Comparison of ENCODE assay signal across 2 cellular contexts in genomic region chr1:43005460-43006351, GRCh38.
A peak's percentile ranks its signal among the peaks of the same experiment; 100 is the strongest.
TF ChIP-seq lines count a peak whose summit lies in the region.

No MANE protein-coding gene starts in this region.

TF ChIP-seq in HCT116, 20 proteins besides CTCF, POLR2A, EP300 and RAD21 (continued from another document):
- no peak for TF ChIP-seq EGR1 (IDR thresholded peaks at IDR 0.05; ENCODE audit: low read depth)
- TF ChIP-seq CBX3 (IDR thresholded peaks at IDR 0.05; ENCODE audit: low read depth), result no peak
- TF ChIP-seq SIN3A (IDR thresholded peaks at IDR 0.05; ENCODE audit: low read depth), result no peak
- TF ChIP-seq, protein P1, sequence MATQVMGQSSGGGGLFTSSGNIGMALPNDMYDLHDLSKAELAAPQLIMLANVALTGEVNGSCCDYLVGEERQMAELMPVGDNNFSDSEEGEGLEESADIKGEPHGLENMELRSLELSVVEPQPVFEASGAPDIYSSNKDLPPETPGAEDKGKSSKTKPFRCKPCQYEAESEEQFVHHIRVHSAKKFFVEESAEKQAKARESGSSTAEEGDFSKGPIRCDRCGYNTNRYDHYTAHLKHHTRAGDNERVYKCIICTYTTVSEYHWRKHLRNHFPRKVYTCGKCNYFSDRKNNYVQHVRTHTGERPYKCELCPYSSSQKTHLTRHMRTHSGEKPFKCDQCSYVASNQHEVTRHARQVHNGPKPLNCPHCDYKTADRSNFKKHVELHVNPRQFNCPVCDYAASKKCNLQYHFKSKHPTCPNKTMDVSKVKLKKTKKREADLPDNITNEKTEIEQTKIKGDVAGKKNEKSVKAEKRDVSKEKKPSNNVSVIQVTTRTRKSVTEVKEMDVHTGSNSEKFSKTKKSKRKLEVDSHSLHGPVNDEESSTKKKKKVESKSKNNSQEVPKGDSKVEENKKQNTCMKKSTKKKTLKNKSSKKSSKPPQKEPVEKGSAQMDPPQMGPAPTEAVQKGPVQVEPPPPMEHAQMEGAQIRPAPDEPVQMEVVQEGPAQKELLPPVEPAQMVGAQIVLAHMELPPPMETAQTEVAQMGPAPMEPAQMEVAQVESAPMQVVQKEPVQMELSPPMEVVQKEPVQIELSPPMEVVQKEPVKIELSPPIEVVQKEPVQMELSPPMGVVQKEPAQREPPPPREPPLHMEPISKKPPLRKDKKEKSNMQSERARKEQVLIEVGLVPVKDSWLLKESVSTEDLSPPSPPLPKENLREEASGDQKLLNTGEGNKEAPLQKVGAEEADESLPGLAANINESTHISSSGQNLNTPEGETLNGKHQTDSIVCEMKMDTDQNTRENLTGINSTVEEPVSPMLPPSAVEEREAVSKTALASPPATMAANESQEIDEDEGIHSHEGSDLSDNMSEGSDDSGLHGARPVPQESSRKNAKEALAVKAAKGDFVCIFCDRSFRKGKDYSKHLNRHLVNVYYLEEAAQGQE (IDR thresholded peaks at IDR 0.05; ENCODE audit: low read depth), result no peak
- TF ChIP-seq EZH2 (IDR thresholded peaks at IDR 0.05), result no peak
- no peak for TF ChIP-seq ZFX (IDR thresholded peaks at IDR 0.05)

TF ChIP-seq in SK-N-SH, 30 proteins besides CTCF, POLR2A, EP300 and RAD21 (continued from another document):
- no peak for TF ChIP-seq USF2 (IDR thresholded peaks at IDR 0.05; ENCODE audit: borderline replicate concordance, low read depth, low read length)
- no peak for TF ChIP-seq FOSL2 (IDR thresholded peaks at IDR 0.05; ENCODE audit: borderline replicate concordance, low read depth)
- no peak for TF ChIP-seq PBX3 (IDR thresholded peaks at IDR 0.05)
- TF ChIP-seq NRF1 (IDR thresholded peaks at IDR 0.05; ENCODE audit: low read depth, low read length), result no peak
- peak; percentile 61 for TF ChIP-seq MXI1 (IDR thresholded peaks at IDR 0.05; ENCODE audit: low read depth, low read length)
- no peak for TF ChIP-seq SIN3A (IDR thresholded peaks at IDR 0.05; ENCODE audit: borderline replicate concordance, low read depth, low read length)
- peak; percentile 31; the same call in 1 of the 2 replicates for TF ChIP-seq RFX5 (IDR thresholded peaks at IDR 0.05; ENCODE audit: low read length)
- no peak for TF ChIP-seq ELF1 (IDR thresholded peaks at IDR 0.05)
- peak; percentile 54; the same call in 1 of the 2 replicates for TF ChIP-seq FOXJ3 (CRISPR knock-in tag; IDR thresholded peaks at IDR 0.05)
- no peak for TF ChIP-seq EZH2phosphoT487 (IDR thresholded peaks at IDR 0.05; ENCODE audit: borderline replicate concordance, low read depth)
TF ChIP-seq in SK-N-SH: peak in this region for 7.
